Comparison of ENCODE assay signal across 1 cellular context in genomic region chr16:89822188-89823086, GRCh38.
TF ChIP-seq lines count a peak whose summit lies in the region.

No MANE protein-coding gene starts in this region.

TF ChIP-seq in IMR-90, 13 proteins besides CTCF, POLR2A, EP300 and RAD21:
- TF ChIP-seq, protein P1, sequence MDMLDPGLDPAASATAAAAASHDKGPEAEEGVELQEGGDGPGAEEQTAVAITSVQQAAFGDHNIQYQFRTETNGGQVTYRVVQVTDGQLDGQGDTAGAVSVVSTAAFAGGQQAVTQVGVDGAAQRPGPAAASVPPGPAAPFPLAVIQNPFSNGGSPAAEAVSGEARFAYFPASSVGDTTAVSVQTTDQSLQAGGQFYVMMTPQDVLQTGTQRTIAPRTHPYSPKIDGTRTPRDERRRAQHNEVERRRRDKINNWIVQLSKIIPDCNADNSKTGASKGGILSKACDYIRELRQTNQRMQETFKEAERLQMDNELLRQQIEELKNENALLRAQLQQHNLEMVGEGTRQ (IDR thresholded peaks at IDR 0.05; ENCODE audit: low read depth, low read length) = no peak
- TF ChIP-seq RCOR1 (IDR thresholded peaks at IDR 0.05; ENCODE audit: insufficient replicate concordance, low read length) (no peak), FOS (IDR thresholded peaks at IDR 0.05; ENCODE audit: low read depth, low read length) (no peak), CEBPB (IDR thresholded peaks at IDR 0.05; ENCODE audit: low read depth, low read length) (no peak), RFX5 (IDR thresholded peaks at IDR 0.05; ENCODE audit: low read depth, low read length) (no peak), MXI1 (IDR thresholded peaks at IDR 0.05; ENCODE audit: borderline replicate concordance, low read depth, low read length) (no peak)
